Comparison of ENCODE assay signal across 18 cellular contexts in the genomic region with DNA sequence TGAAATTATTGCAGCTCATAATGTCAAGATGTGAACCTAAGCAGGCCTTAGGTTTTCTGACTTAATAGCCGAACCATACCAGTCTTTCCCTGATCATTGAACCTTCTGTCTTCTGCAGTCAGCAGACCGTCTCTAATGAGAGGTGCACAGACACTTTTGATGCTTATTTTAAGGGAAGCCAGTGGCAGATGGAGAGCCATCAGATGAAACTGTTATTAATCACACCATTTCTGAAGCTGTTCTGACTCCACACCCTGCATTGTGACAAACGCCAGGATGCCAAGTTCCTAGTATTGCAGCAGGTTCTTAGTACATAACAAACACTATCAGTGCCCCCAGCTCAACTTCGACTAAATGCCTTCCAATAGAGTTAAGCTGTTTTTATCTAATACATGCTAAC. TPM values are rescaled to one million over a fixed set of nuclear protein-coding genes. Genes with fewer than 3 reads are reported as not detected.
A peak's percentile ranks its signal among the peaks of the same experiment; 100 is the strongest.
DNase-seq lines count a peak whose midpoint lies in the region; ATAC-seq, FAIRE-seq and TF ChIP-seq lines count a peak whose summit lies in the region.
"Had no signal": no experiment of that assay in that cellular context is flagged by ENCODE, and none has a peak within 500 bp of the region (broad histone marks: within the 10 kb centered on the region; RNA-seq: fewer than 3 reads in every experiment).

No MANE protein-coding gene starts in this region.

- intact Hi-C loops in CD4-positive, alpha-beta T cell (cut with DNase I, micrococcal nuclease), result loop anchor here in 1 of 2 experiments (10.0 kb wide), 1 partner anchor 1094 kb away; no protein-coding TSS in a partner anchor

- POLR2A ChIA-PET in CD4-positive, alpha-beta T cell (lab: Charles Lee), result interaction anchor here (0.8 to 5.0 kb wide), 7 partner anchors 8 to 43 kb away, joined by 3 to 41 read pairs (median 4); a partner anchor contains a TSS
- POLR2A ChIA-PET in GM10248 (lab: Yijun Ruan, JAX), result no interaction called here

- TF ChIP-seq CTCF in CD4-positive, alpha-beta T cell (IDR thresholded peaks at IDR 0.05), result no peak
- TF ChIP-seq CTCF in mesothelial cell of epicardium (IDR thresholded peaks at IDR 0.05; ENCODE audit: unreplicated experiment) (no peak), D721Med (IDR thresholded peaks at IDR 0.05; ENCODE audit: insufficient read depth, missing control alignments) (no peak), GM10248 (IDR thresholded peaks at IDR 0.05; ENCODE audit: control extremely low read depth, extremely low read depth, low read depth, missing control alignments) (no peak)

- H3K27me3 ChIP-seq in CD4-positive, alpha-beta T cell (ENCODE audit: control insufficient read depth, insufficient read depth, low read length), result no peaks in the 10 kb centered on the region

- H3K9me3 ChIP-seq in CD4-positive, alpha-beta T cell (ENCODE audit: control insufficient read depth, low read length), result no peaks in the 10 kb centered on the region

- peak overlapping the region; percentile 82 for H3K27ac Mint-ChIP-seq in CD4-positive, alpha-beta T cell
- peak overlapping the region; percentile 82 to 83 for H3K27ac Mint-ChIP-seq in natural killer cell treated with Interleukin-12 subunit alpha and Interleukin-12 subunit beta and Interleukin-15 and Interleukin-18, amount 100 ng/mL, for 72 hours
- H3K27ac Mint-ChIP-seq in mesothelial cell of epicardium, result no peak overlapping the region
- H3K27ac Mint-ChIP-seq: activated B cell treated with CpG ODN at 0.5 μM for 24 hours; B cell; stimulated activated memory B cell treated with anti-CD40 and anti-IgM and Interleukin-4, amounts not matched to agents 10 μg/mL and 1 μg/mL and 100 μg/mL, for 72 hours; T-helper 1 cell treated with Interleukin-12 subunit alpha and Interleukin-12 subunit beta and Interleukin-4 antibody, amounts not matched to agents 30 μg/mL and 1 μg/mL, for 36 hours had no signal

- H3K27me3 Mint-ChIP-seq in CD4-positive, alpha-beta T cell, result no peaks in the 10 kb centered on the region
- no peaks in the 10 kb centered on the region for H3K27me3 Mint-ChIP-seq in natural killer cell treated with Interleukin-12 subunit alpha and Interleukin-12 subunit beta and Interleukin-15 and Interleukin-18, amount 100 ng/mL, for 72 hours
- no peaks in the 10 kb centered on the region for H3K27me3 Mint-ChIP-seq in mesothelial cell of epicardium (ENCODE audit: low read depth)
- H3K27me3 Mint-ChIP-seq: activated B cell treated with CpG ODN at 0.5 μM for 24 hours; B cell; stimulated activated memory B cell treated with anti-CD40 and anti-IgM and Interleukin-4, amounts not matched to agents 10 μg/mL and 1 μg/mL and 100 μg/mL, for 72 hours had no signal

- peak overlapping the region; percentile 40 for H3K27ac ChIP-seq in CD4-positive, alpha-beta T cell (ENCODE audit: low read depth, low read length)
- H3K27ac ChIP-seq: RWPE1 had no signal

- no peak for FAIRE-seq in D721Med (lab: Jason Lieb, UNC)

- peak overlapping the region; percentile 30 for H3K4me3 Mint-ChIP-seq in CD4-positive, alpha-beta T cell
- peak overlapping the region; percentile 73 for H3K4me3 Mint-ChIP-seq in natural killer cell treated with Interleukin-12 subunit alpha and Interleukin-12 subunit beta and Interleukin-15 and Interleukin-18, amount 100 ng/mL, for 72 hours
- no peak overlapping the region for H3K4me3 Mint-ChIP-seq in mesothelial cell of epicardium
- H3K4me3 Mint-ChIP-seq: activated B cell treated with CpG ODN at 0.5 μM for 24 hours; activated T-cell treated with anti-CD3 and anti-CD28 coated beads, Interleukin-2, amount 50 U/mL, for 4 hours; B cell; stimulated activated memory B cell treated with anti-CD40 and anti-IgM and Interleukin-4, amounts not matched to agents 10 μg/mL and 1 μg/mL and 100 μg/mL, for 72 hours; T-helper 1 cell treated with Interleukin-12 subunit alpha and Interleukin-12 subunit beta and Interleukin-4 antibody, amounts not matched to agents 30 μg/mL and 1 μg/mL, for 36 hours had no signal

- CTCF ChIA-PET in CD4-positive, alpha-beta T cell (lab: Charles Lee), result interaction anchor here (2.0 kb wide), 2 partner anchors 10 to 12 kb away, joined by 7 read pairs; no protein-coding TSS in a partner anchor
- CTCF ChIA-PET in GM10248 (lab: Yijun Ruan, JAX), result interaction anchor here (0.8 to 3.0 kb wide), 9 partner anchors 9 to 1013 kb away, joined by 3 to 20 read pairs (median 4); no protein-coding TSS in a partner anchor

- H3K9me3 Mint-ChIP-seq in CD4-positive, alpha-beta T cell, result no peaks in the 10 kb centered on the region
- no peaks in the 10 kb centered on the region for H3K9me3 Mint-ChIP-seq in natural killer cell treated with Interleukin-12 subunit alpha and Interleukin-12 subunit beta and Interleukin-15 and Interleukin-18, amount 100 ng/mL, for 72 hours
- H3K9me3 Mint-ChIP-seq in mesothelial cell of epicardium, result no peaks in the 10 kb centered on the region
- H3K9me3 Mint-ChIP-seq: activated B cell treated with CpG ODN at 0.5 μM for 24 hours; activated T-cell treated with anti-CD3 and anti-CD28 coated beads, Interleukin-2, amount 50 U/mL, for 4 hours; stimulated activated memory B cell treated with anti-CD40 and anti-IgM and Interleukin-4, amounts not matched to agents 10 μg/mL and 1 μg/mL and 100 μg/mL, for 72 hours; T-helper 1 cell treated with Interleukin-12 subunit alpha and Interleukin-12 subunit beta and Interleukin-4 antibody, amounts not matched to agents 30 μg/mL and 1 μg/mL, for 36 hours had no signal

- H3K36me3 Mint-ChIP-seq in CD4-positive, alpha-beta T cell (ENCODE audit: low read depth), result peaks cover 13% of the 10 kb centered on the region
- H3K36me3 Mint-ChIP-seq in natural killer cell treated with Interleukin-12 subunit alpha and Interleukin-12 subunit beta and Interleukin-15 and Interleukin-18, amount 100 ng/mL, for 72 hours, result peaks cover 4% of the 10 kb centered on the region
- no peaks in the 10 kb centered on the region for H3K36me3 Mint-ChIP-seq in mesothelial cell of epicardium
- H3K36me3 Mint-ChIP-seq: stimulated activated memory B cell treated with anti-CD40 and anti-IgM and Interleukin-4, amounts not matched to agents 10 μg/mL and 1 μg/mL and 100 μg/mL, for 72 hours had no signal

- no peak for DNase-seq in CD4-positive, alpha-beta T cell
- DNase-seq in G401 (ENCODE audit: low spot score), result peak; percentile 74
- DNase-seq in cerebellar cortex (ENCODE audit: low spot score), result peak; percentile 70
- DNase-seq in natural killer cell treated with Interleukin-12 subunit alpha and Interleukin-12 subunit beta and Interleukin-15 and Interleukin-18, amount 100 ng/mL, for 72 hours (ENCODE audit: low spot score), result no peak
- DNase-seq in mesothelial cell of epicardium (ENCODE audit: low spot score in 2 of 2, unreplicated experiment in 2 of 2), result no peak
- DNase-seq in D721Med (ENCODE audit: insufficient read length, low spot score), result no peak
- DNase-seq in GM10248 (ENCODE audit: extremely low spot score), result no peak
- no peak for DNase-seq in activated effector memory CD4-positive, alpha-beta T cell treated with anti-CD3 and anti-CD28 coated beads, Interleukin-2, amount 50 U/mL, for 16 hours
- DNase-seq: activated B cell treated with CpG ODN at 0.5 μM for 24 hours; activated T-cell treated with anti-CD3 and anti-CD28 coated beads, Interleukin-2, amount 50 U/mL, for 4 hours; DMS79; effector CD4-positive, alpha-beta T cell; H7; NCI-H82 had no signal

- H3K4me1 Mint-ChIP-seq in CD4-positive, alpha-beta T cell (ENCODE audit: low read depth), result peaks cover 91% of the 10 kb centered on the region
- peaks cover 58 to 72% of the 10 kb centered on the region in 2 donors for H3K4me1 Mint-ChIP-seq in natural killer cell treated with Interleukin-12 subunit alpha and Interleukin-12 subunit beta and Interleukin-15 and Interleukin-18, amount 100 ng/mL, for 72 hours (ENCODE audit: low read depth in 2 of 2)
- H3K4me1 Mint-ChIP-seq in mesothelial cell of epicardium, result peaks cover 67% of the 10 kb centered on the region

- ATAC-seq in CD4-positive, alpha-beta T cell (ENCODE audit: poor library complexity), result no peak
- ATAC-seq in natural killer cell treated with Interleukin-12 subunit alpha and Interleukin-12 subunit beta and Interleukin-15 and Interleukin-18, amount 100 ng/mL, for 72 hours, result peak in 1 of 2 donors; percentile 74
- ATAC-seq: activated T-cell treated with anti-CD3 and anti-CD28 coated beads, Interleukin-2, amount 50 U/mL, for 4 hours; stimulated activated memory B cell treated with anti-CD40 and anti-IgM and Interleukin-4, amounts not matched to agents 10 μg/mL and 1 μg/mL and 100 μg/mL, for 72 hours had no signal

- in situ Hi-C loops in G401 (cut with HindIII; ENCODE audit: low sequenced_read_pairs), result no loop called here

RNA-seq across cellular contexts. Expression of a gene that starts 43.0 kb away (rescaled TPM):
- total RNA-seq in CD4-positive, alpha-beta T cell, result 100 to 1,000 TPM; 455 to 459 TPM
- total RNA-seq in G401 (2014; rRNA removed; shearing (Covaris generic)), result 13.2 and 18.9 TPM in 2 replicates
- 100 to 1,000 TPM; 141 to 195 TPM for total RNA-seq in natural killer cell treated with Interleukin-12 subunit alpha and Interleukin-12 subunit beta and Interleukin-15 and Interleukin-18, amount 100 ng/mL, for 72 hours
- total RNA-seq in mesothelial cell of epicardium, result 77.3 to 80.4 TPM (median 79.0 TPM) in 3 replicates

Comparison
In these comparisons a context has a peak if more than half of its experiments do, and no peak if none do; other contexts are left out.
1. DNase-seq: peak in G401 (single experiment) and cerebellar cortex (single experiment); none in CD4-positive, alpha-beta T cell (0 of 10), natural killer cell treated with Interleukin-12 subunit alpha and Interleukin-12 subunit beta and Interleukin-15 and Interleukin-18, amount 100 ng/mL, for 72 hours (single experiment), mesothelial cell of epicardium (0 of 2), D721Med (single experiment), GM10248 (single experiment) and activated effector memory CD4-positive, alpha-beta T cell treated with anti-CD3 and anti-CD28 coated beads, Interleukin-2, amount 50 U/mL, for 16 hours (single experiment).